Comparison of ENCODE assay signal across 23 cellular contexts in genomic region chr2:145812163-145812554, GRCh38.
A peak's percentile ranks its signal among the peaks of the same experiment; 100 is the strongest.
DNase-seq lines count a peak whose midpoint lies in the region; ATAC-seq and TF ChIP-seq lines count a peak whose summit lies in the region.
"Had no signal": no experiment of that assay in that cellular context is flagged by ENCODE, and none has a peak within 500 bp of the region (broad histone marks: within the 10 kb centered on the region; RNA-seq: fewer than 3 reads in every experiment).

No MANE protein-coding gene starts in this region.

- H3K4me3 Mint-ChIP-seq in nephron progenitor cell, result no peak overlapping the region
- no peak overlapping the region for H3K4me3 Mint-ChIP-seq in naive thymus-derived CD4-positive, alpha-beta T cell
- H3K4me3 Mint-ChIP-seq: CD8-positive, alpha-beta memory T cell; stimulated activated naive B cell treated with anti-CD40 and anti-IgM and Interleukin-4, amounts not matched to agents 10 μg/mL and 1 μg/mL and 100 μg/mL, for 72 hours; T-cell had no signal

- H3K9me3 Mint-ChIP-seq in nephron progenitor cell, result no peaks in the 10 kb centered on the region
- H3K9me3 Mint-ChIP-seq in naive thymus-derived CD4-positive, alpha-beta T cell, result peaks cover 0 to 8% (median 0%) of the 10 kb centered on the region in 11 donors
- H3K9me3 Mint-ChIP-seq: CD8-positive, alpha-beta memory T cell; stimulated activated naive B cell treated with anti-CD40 and anti-IgM and Interleukin-4, amounts not matched to agents 10 μg/mL and 1 μg/mL and 100 μg/mL, for 72 hours had no signal

- no peaks in the 10 kb centered on the region for H3K9me3 ChIP-seq in naive thymus-derived CD4-positive, alpha-beta T cell (ENCODE audit: control insufficient read depth in 2 of 3, low read length in 3 of 3)
- H3K9me3 ChIP-seq: HAP-1, thoracic aorta had no signal

- H3K36me3 Mint-ChIP-seq in nephron progenitor cell (ENCODE audit: low read depth), result no peaks in the 10 kb centered on the region
- H3K36me3 Mint-ChIP-seq in naive thymus-derived CD4-positive, alpha-beta T cell, result no peaks in the 10 kb centered on the region
- H3K36me3 Mint-ChIP-seq: CD8-positive, alpha-beta memory T cell; stimulated activated naive B cell treated with anti-CD40 and anti-IgM and Interleukin-4, amounts not matched to agents 10 μg/mL and 1 μg/mL and 100 μg/mL, for 72 hours; T-cell had no signal

- H3K27ac ChIP-seq in HL-60 (replicated peaks) (peak overlapping the region; percentile 13), brain microvascular endothelial cell (peak overlapping the region; percentile 66)
- no peak overlapping the region for H3K27ac ChIP-seq in naive thymus-derived CD4-positive, alpha-beta T cell (ENCODE audit: low read depth, low read length)
- H3K27ac ChIP-seq: foreskin keratinocyte had no signal

- TF ChIP-seq CTCF in HL-60 (IDR thresholded peaks at IDR 0.05; ENCODE audit: insufficient read depth, low read length) (no peak), brain microvascular endothelial cell (IDR thresholded peaks at IDR 0.05; ENCODE audit: low read depth, low read length, missing control alignments) (no peak), nephron progenitor cell (IDR thresholded peaks at IDR 0.05) (no peak)

- intact Hi-C loops in naive thymus-derived CD4-positive, alpha-beta T cell (cut with micrococcal nuclease), result no loop called here

- H3K27me3 ChIP-seq in HL-60 (ENCODE audit: insufficient read depth, poor library complexity, severe bottlenecking) (no peaks in the 10 kb centered on the region), brain microvascular endothelial cell (replicated peaks) (no peaks in the 10 kb centered on the region)
- no peaks in the 10 kb centered on the region for H3K27me3 ChIP-seq in naive thymus-derived CD4-positive, alpha-beta T cell (ENCODE audit: control insufficient read depth in 2 of 2, insufficient read depth in 2 of 2, low read length in 2 of 2)
- H3K27me3 ChIP-seq: foreskin keratinocyte had no signal

- no peaks in the 10 kb centered on the region for H3K27me3 Mint-ChIP-seq in nephron progenitor cell (ENCODE audit: low read depth, poor library complexity)
- peaks cover 0 to 1% (median 0%) of the 10 kb centered on the region in 5 donors for H3K27me3 Mint-ChIP-seq in naive thymus-derived CD4-positive, alpha-beta T cell
- H3K27me3 Mint-ChIP-seq: CD8-positive, alpha-beta memory T cell; stimulated activated naive B cell treated with anti-CD40 and anti-IgM and Interleukin-4, amounts not matched to agents 10 μg/mL and 1 μg/mL and 100 μg/mL, for 72 hours had no signal

- H3K27ac Mint-ChIP-seq in nephron progenitor cell, result peak overlapping the region; percentile 73
- no peak overlapping the region for H3K27ac Mint-ChIP-seq in naive thymus-derived CD4-positive, alpha-beta T cell
- H3K27ac Mint-ChIP-seq: CD8-positive, alpha-beta memory T cell; stimulated activated naive B cell treated with anti-CD40 and anti-IgM and Interleukin-4, amounts not matched to agents 10 μg/mL and 1 μg/mL and 100 μg/mL, for 72 hours; T-cell had no signal

- POLR2A ChIA-PET in naive thymus-derived CD4-positive, alpha-beta T cell (lab: Charles Lee), result no interaction called here

- CTCF ChIA-PET in naive thymus-derived CD4-positive, alpha-beta T cell (lab: Charles Lee), result no interaction called here

- peaks cover 33% of the 10 kb centered on the region for H3K4me1 Mint-ChIP-seq in nephron progenitor cell
- peaks cover 0 to 1% (median 0%) of the 10 kb centered on the region in 7 donors for H3K4me1 Mint-ChIP-seq in naive thymus-derived CD4-positive, alpha-beta T cell
- H3K4me1 Mint-ChIP-seq: CD8-positive, alpha-beta memory T cell; T-cell had no signal

- in situ Hi-C loops in brain microvascular endothelial cell (cut with HindIII; ENCODE audit: low pct_ligation_motif_present, low sequenced_read_pairs), result no loop called here

- DNase-seq in DMS53 treated with DMSO at 0.1 percent for 48 hours (lab: John Stamatoyannopoulos, UW; ENCODE audit: unreplicated experiment) (peak; percentile 4), HL-60 (ENCODE audit: low read depth in 1 of 2, low spot score in 1 of 2) (peak in 1 of 2 experiments; percentile 4), brain microvascular endothelial cell (no peak), nephron progenitor cell (peak; percentile 10)
- no peak for DNase-seq in activated CD8-positive, alpha-beta memory T cell treated with anti-CD3 and anti-CD28 coated beads for 24 hours
- no peak for DNase-seq in naive thymus-derived CD4-positive, alpha-beta T cell
- DNase-seq: activated CD4-positive, alpha-beta T cell treated with anti-CD3 and anti-CD28 coated beads for 4 hours; activated effector memory CD4-positive, alpha-beta T cell treated with Interleukin-2 at 50 U/mL for 16 hours; CD8-positive, alpha-beta memory T cell; DND-41; foreskin keratinocyte; islet precursor cell; NCI-H2171; NCI-H82; posterior cingulate gyrus; SHP77; stimulated activated CD4-positive, alpha-beta T cell treated with anti-CD3 and anti-CD28 coated beads, Interleukin-1b, Interleukin-23, amount 100 ng/mL, for 48 hours; stimulated activated naive B cell treated with anti-CD40 and anti-IgM and Interleukin-4, amounts not matched to agents 10 μg/mL and 1 μg/mL and 100 μg/mL, for 72 hours; T-cell had no signal

- no peak for ATAC-seq in GM19351 (IDR thresholded peaks at IDR 0.05; ENCODE audit: unreplicated experiment)
- ATAC-seq in naive thymus-derived CD4-positive, alpha-beta T cell, result no peak
- ATAC-seq: foreskin keratinocyte; stimulated activated naive B cell treated with anti-CD40 and anti-IgM and Interleukin-4, amounts not matched to agents 10 μg/mL and 1 μg/mL and 100 μg/mL, for 72 hours; T-cell had no signal

- no peaks in the 10 kb centered on the region for H3K36me3 ChIP-seq in brain microvascular endothelial cell (replicated peaks)
- H3K36me3 ChIP-seq in naive thymus-derived CD4-positive, alpha-beta T cell (ENCODE audit: control insufficient read depth in 2 of 3, insufficient read depth in 3 of 3, low read length in 3 of 3), result no peaks in the 10 kb centered on the region
- H3K36me3 ChIP-seq: HAP-1, thoracic aorta had no signal

- H3K4me3 ChIP-seq in HL-60 (replicated peaks; ENCODE audit: insufficient read depth, low read length), result no peak overlapping the region
- H3K4me3 ChIP-seq in brain microvascular endothelial cell (ENCODE audit: low read depth, low read length), result no peak overlapping the region
- H3K4me3 ChIP-seq in naive thymus-derived CD4-positive, alpha-beta T cell (ENCODE audit: low read length), result no peak overlapping the region
- H3K4me3 ChIP-seq: HAP-1, lung had no signal

- H3K4me1 ChIP-seq in naive thymus-derived CD4-positive, alpha-beta T cell (ENCODE audit: control insufficient read depth in 2 of 2, insufficient read depth in 2 of 2, low read length in 2 of 2), result no peaks in the 10 kb centered on the region
- H3K4me1 ChIP-seq: foreskin keratinocyte, HAP-1 had no signal

Comparison
In these comparisons a context has a peak if more than half of its experiments do, and no peak if none do; other contexts are left out.
1. DNase-seq: peak in DMS53 treated with DMSO at 0.1 percent for 48 hours (single experiment) and nephron progenitor cell (single experiment); none in brain microvascular endothelial cell (single experiment), activated CD8-positive, alpha-beta memory T cell treated with anti-CD3 and anti-CD28 coated beads for 24 hours (single experiment) and naive thymus-derived CD4-positive, alpha-beta T cell (0 of 9).